23 cellular contexts compared by ENCODE assay signal in genomic region chr12:3428631-3429030, GRCh38.
DNase-seq lines count a peak whose midpoint lies in the region; ATAC-seq, FAIRE-seq and TF ChIP-seq lines count a peak whose summit lies in the region.
"Had no signal": no experiment of that assay in that cellular context is flagged by ENCODE, and none has a peak within 500 bp of the region (broad histone marks: within the 10 kb centered on the region; RNA-seq: fewer than 3 reads in every experiment).

No MANE protein-coding gene starts in this region.

- H3K27me3 Mint-ChIP-seq in activated naive CD4-positive, alpha-beta T cell treated with anti-CD3 and anti-CD28 coated beads, Interleukin-2, amount 50 U/mL, for 24 hours = peaks cover 8% of the 10 kb centered on the region
- H3K27me3 Mint-ChIP-seq in activated naive CD4-positive, alpha-beta T cell treated with anti-CD3 and anti-CD28 coated beads for 36 hours (ENCODE audit: low read depth) = peaks cover 2% of the 10 kb centered on the region

- no peak overlapping the region for H2AK5ac ChIP-seq in mesendoderm (ENCODE audit: low read length)

- no peak overlapping the region for H2BK120ac ChIP-seq in mesendoderm (ENCODE audit: low read depth, low read length)

- no peak overlapping the region for H2BK15ac ChIP-seq in mesendoderm (replicated peaks; ENCODE audit: low read depth)

- H3K23ac ChIP-seq in mesendoderm (ENCODE audit: low read length) = no peak overlapping the region

- no peak for TF ChIP-seq CTCF in HepG2 (CRISPR knock-in tag; IDR thresholded peaks at IDR 0.05)
- no peak for TF ChIP-seq CTCF in right lobe of liver (IDR thresholded peaks at IDR 0.05)

- H3K9ac ChIP-seq in HepG2 (ENCODE audit: insufficient read depth, low read depth, low read length) = no peak overlapping the region
- no peak overlapping the region for H3K9ac ChIP-seq in mesendoderm (ENCODE audit: low read length)
- H3K9ac ChIP-seq: BLaER1 treated with 17β-estradiol and CSF1 and Interleukin-3, amounts not matched to agents 10 nM and 100 nM had no signal

- peak overlapping the region; percentile 15 for H3K27ac Mint-ChIP-seq in activated naive CD4-positive, alpha-beta T cell treated with anti-CD3 and anti-CD28 coated beads, Interleukin-2, amount 50 U/mL, for 24 hours
- H3K27ac Mint-ChIP-seq in activated naive CD4-positive, alpha-beta T cell treated with anti-CD3 and anti-CD28 coated beads for 36 hours = no peak overlapping the region
- H3K27ac Mint-ChIP-seq: B cell; CD4-positive, alpha-beta T cell; CD8-positive, alpha-beta T cell had no signal

- peaks cover 22% of the 10 kb centered on the region for H3K4me1 Mint-ChIP-seq in activated naive CD4-positive, alpha-beta T cell treated with anti-CD3 and anti-CD28 coated beads, Interleukin-2, amount 50 U/mL, for 24 hours
- peaks cover 17% of the 10 kb centered on the region for H3K4me1 Mint-ChIP-seq in activated naive CD4-positive, alpha-beta T cell treated with anti-CD3 and anti-CD28 coated beads for 36 hours (ENCODE audit: low read depth)

- TF ChIP-seq POLR2A in HepG2 (IDR thresholded peaks at IDR 0.05; ENCODE audit: insufficient read depth in 1 of 2, low read depth in 2 of 2, low read length in 2 of 2) (no peak), right lobe of liver (IDR thresholded peaks at IDR 0.05) (no peak)

- POLR2A ChIA-PET in HepG2 (lab: Yijun Ruan, JAX) = no interaction called here

- WGBS in HepG2 (ENCODE audit: low lambda C conversion rate) = 7% methylated on average over 2 of the region's 2 CpGs
- WGBS in right lobe of liver (ENCODE audit: insufficient coverage, low coverage, low lambda C conversion rate, missing lambda C conversion rate) = 65% methylated on average over 2 of the region's 2 CpGs
- WGBS in mesendoderm (ENCODE audit: extremely low coverage, insufficient coverage, low lambda C conversion rate) = no CpG with 5 or more reads among the region's 2 CpGs

- H2AFZ ChIP-seq in HepG2 (ENCODE audit: low read length) = no peak overlapping the region

- H3K4me1 ChIP-seq in HepG2 (ENCODE audit: insufficient read depth, low read length) = no peaks in the 10 kb centered on the region
- H3K4me1 ChIP-seq in right lobe of liver = no peaks in the 10 kb centered on the region
- H3K4me1 ChIP-seq in mesendoderm (ENCODE audit: control insufficient read depth, low read depth, low read length) = peaks cover 9% of the 10 kb centered on the region
- H3K4me1 ChIP-seq: A549, Caco-2 had no signal

- H3K36me3 ChIP-seq in HepG2 (replicated peaks in 1 of 2; ENCODE audit: control insufficient read depth in 1 of 2, insufficient read depth in 2 of 2, low read length in 2 of 2) (no peaks in the 10 kb centered on the region), right lobe of liver (no peaks in the 10 kb centered on the region), mesendoderm (ENCODE audit: control insufficient read depth, insufficient read depth, low read length) (no peaks in the 10 kb centered on the region)
- H3K36me3 ChIP-seq: BLaER1 treated with 17β-estradiol and CSF1 and Interleukin-3, amounts not matched to agents 10 nM and 100 nM had no signal

- H2BK5ac ChIP-seq in mesendoderm (ENCODE audit: low read length) = no peak overlapping the region

- H4K8ac ChIP-seq in mesendoderm (ENCODE audit: low read depth, low read length) = no peak overlapping the region

- peaks cover 11% of the 10 kb centered on the region for H3K9me3 Mint-ChIP-seq in activated naive CD4-positive, alpha-beta T cell treated with anti-CD3 and anti-CD28 coated beads, Interleukin-2, amount 50 U/mL, for 24 hours
- peaks cover 5% of the 10 kb centered on the region for H3K9me3 Mint-ChIP-seq in activated naive CD4-positive, alpha-beta T cell treated with anti-CD3 and anti-CD28 coated beads for 36 hours
- H3K9me3 Mint-ChIP-seq: CD4-positive, alpha-beta T cell had no signal

- no peak for FAIRE-seq in HepG2 (lab: Jason Lieb, UNC)
- FAIRE-seq: A549, D721Med, G401.6, GM12891, GM19239 had no signal

- H3K4ac ChIP-seq in mesendoderm (ENCODE audit: low read depth, low read length) = no peak overlapping the region

- H3K27me3 ChIP-seq in HepG2 (ENCODE audit: control insufficient read depth in 1 of 2, insufficient read depth in 2 of 2, low read length in 2 of 2) = peaks cover 1 to 15% of the 10 kb centered on the region in 2 experiments; a peak in 3 of 5 replicates
- H3K27me3 ChIP-seq in right lobe of liver = no peaks in the 10 kb centered on the region
- H3K27me3 ChIP-seq in mesendoderm (ENCODE audit: insufficient read depth, low read length, poor library complexity) = no peaks in the 10 kb centered on the region
- H3K27me3 ChIP-seq: BLaER1 treated with 17β-estradiol and CSF1 and Interleukin-3, amounts not matched to agents 10 nM and 100 nM had no signal

- H3K9me3 ChIP-seq in HepG2 (ENCODE audit: low read length) (no peaks in the 10 kb centered on the region), right lobe of liver (no peaks in the 10 kb centered on the region)
- H3K9me3 ChIP-seq: A549, Caco-2 had no signal

- TF ChIP-seq EP300 in HepG2 (IDR thresholded peaks at IDR 0.05; ENCODE audit: low read depth in 2 of 2, low read length in 2 of 2) (no peak), HepG2 (CRISPR knock-in tag; IDR thresholded peaks at IDR 0.05; ENCODE audit: borderline replicate concordance) (no peak)

- peaks cover 9% of the 10 kb centered on the region for H3K36me3 Mint-ChIP-seq in activated naive CD4-positive, alpha-beta T cell treated with anti-CD3 and anti-CD28 coated beads, Interleukin-2, amount 50 U/mL, for 24 hours
- peaks cover 2% of the 10 kb centered on the region for H3K36me3 Mint-ChIP-seq in activated naive CD4-positive, alpha-beta T cell treated with anti-CD3 and anti-CD28 coated beads for 36 hours (ENCODE audit: low read depth)

- no peak overlapping the region for H3K27ac ChIP-seq in HepG2 (ENCODE audit: extremely low read length, insufficient read depth, low read length)
- no peak overlapping the region for H3K27ac ChIP-seq in right lobe of liver
- H3K27ac ChIP-seq in mesendoderm (ENCODE audit: low read depth, low read length) = no peak overlapping the region
- H3K27ac ChIP-seq: 22Rv1; A549; BLaER1 treated with 17β-estradiol and CSF1 and Interleukin-3, amounts not matched to agents 10 nM and 100 nM; C4-2B had no signal

- no peak overlapping the region for H3K4me2 ChIP-seq in HepG2 (ENCODE audit: low read depth, low read length)
- no peak overlapping the region for H3K4me2 ChIP-seq in mesendoderm (ENCODE audit: low read length)
- H3K4me2 ChIP-seq: A549; BLaER1 treated with 17β-estradiol and CSF1 and Interleukin-3, amounts not matched to agents 10 nM and 100 nM had no signal

- ATAC-seq in HepG2 (no peak), right lobe of liver (no peak), HG03521 (IDR thresholded peaks at IDR 0.05; ENCODE audit: unreplicated experiment) (no peak)
- ATAC-seq: A549; CD8-positive, alpha-beta T cell had no signal

- no peak for TF ChIP-seq RAD21 in HepG2 (CRISPR knock-in tag; IDR thresholded peaks at IDR 0.05)

- peak overlapping the region; percentile 56 for H3K56ac ChIP-seq in mesendoderm (ENCODE audit: low read length)

- no peaks in the 10 kb centered on the region for H4K20me1 ChIP-seq in HepG2 (ENCODE audit: insufficient read depth, low read length)
- H4K20me1 ChIP-seq: BLaER1 treated with 17β-estradiol and CSF1 and Interleukin-3, amounts not matched to agents 10 nM and 100 nM had no signal

- no peak for DNase-seq in activated naive CD4-positive, alpha-beta T cell treated with anti-CD3 and anti-CD28 coated beads for 36 hours
- DNase-seq in HepG2 (ENCODE audit: low spot score) (no peak), right lobe of liver (no peak), mesendoderm (no peak), cerebellar nuclear complex (lab: John Stamatoyannopoulos, UW) (no peak)
- DNase-seq: AML-193; Caco-2; Calu3; CD4-positive, alpha-beta T cell; CD8-positive, alpha-beta T cell; DMS79 treated with DMSO at 0.1 percent for 48 hours; GF-D8 had no signal

- BruUV-seq in HepG2 (replicated peaks; lab: Mats Ljungman, UMichigan) = no TSS peak

- H3K79me2 ChIP-seq in HepG2 (ENCODE audit: insufficient read depth, low read length) (no peaks in the 10 kb centered on the region), mesendoderm (ENCODE audit: control insufficient read depth, insufficient read depth, low read length) (no peaks in the 10 kb centered on the region)

- H3K4me3 ChIP-seq in HepG2 (replicated peaks in 1 of 3; ENCODE audit: insufficient read depth in 1 of 3, low read depth in 2 of 3, low read length in 3 of 3) (no peak overlapping the region), right lobe of liver (no peak overlapping the region), mesendoderm (ENCODE audit: low read length) (no peak overlapping the region)
- H3K4me3 ChIP-seq: A549; BLaER1 treated with 17β-estradiol and CSF1 and Interleukin-3, amounts not matched to agents 10 nM and 100 nM had no signal

- CTCF ChIA-PET in activated naive CD4-positive, alpha-beta T cell treated with anti-CD3 and anti-CD28 coated beads for 36 hours (lab: Charles Lee) = no interaction called here
- CTCF ChIA-PET in HepG2 (lab: Yijun Ruan, JAX; ENCODE audit: low intra/inter-chr PET ratio, low total read pairs) = no interaction called here

- no peak overlapping the region for H3K4me3 Mint-ChIP-seq in activated naive CD4-positive, alpha-beta T cell treated with anti-CD3 and anti-CD28 coated beads, Interleukin-2, amount 50 U/mL, for 24 hours
- H3K4me3 Mint-ChIP-seq in activated naive CD4-positive, alpha-beta T cell treated with anti-CD3 and anti-CD28 coated beads for 36 hours = no peak overlapping the region
- H3K4me3 Mint-ChIP-seq: B cell; CD4-positive, alpha-beta T cell; CD8-positive, alpha-beta T cell had no signal

- intact Hi-C loops in activated naive CD4-positive, alpha-beta T cell treated with anti-CD3 and anti-CD28 coated beads for 36 hours (cut with micrococcal nuclease) = no loop called here
- intact Hi-C loops in HepG2 (cut with micrococcal nuclease; ENCODE audit: unreplicated experiment) (no loop called here), right lobe of liver (cut with DNase I) (no loop called here)

- no peak overlapping the region for H3K18ac ChIP-seq in mesendoderm (ENCODE audit: low read length)

- no peak overlapping the region for H4K5ac ChIP-seq in mesendoderm (ENCODE audit: low read length)

- in situ Hi-C loops in HepG2 (cut with HindIII; ENCODE audit: extremely low pct_ligation_motif_present, low pct_unique_long_range_greater_than_20kb) = no loop called here

- H3K79me1 ChIP-seq in mesendoderm (ENCODE audit: low read length) = no peaks in the 10 kb centered on the region

TF ChIP-seq in HepG2, 621 proteins besides CTCF, POLR2A, EP300 and RAD21:
- peak; percentile 22; the same call in 1 of the 2 replicates for TF ChIP-seq FOXK2 (IDR thresholded peaks at IDR 0.05)
- no peak for TF ChIP-seq ZNF75D (CRISPR knock-in tag; IDR thresholded peaks at IDR 0.05; ENCODE audit: borderline replicate concordance)
